Comparison of ENCODE assay signal across 8 cellular contexts in genomic region chr1:32612189-32612881, GRCh38. TPM values are rescaled to one million over a fixed set of nuclear protein-coding genes. Genes with fewer than 3 reads are reported as not detected.
DNase-seq lines count a peak whose midpoint lies in the region; ATAC-seq, FAIRE-seq and TF ChIP-seq lines count a peak whose summit lies in the region.

No MANE protein-coding gene starts in this region.

- H3K79me2 ChIP-seq in GM12878 (ENCODE audit: control insufficient read depth, insufficient read depth, low read length) (no peaks in the 10 kb centered on the region), hepatocyte (no peaks in the 10 kb centered on the region)

- ATAC-seq in GM19372 (IDR thresholded peaks at IDR 0.05; ENCODE audit: low read depth, unreplicated experiment) (peak; percentile 96), GM12878 (peak; percentile 99), psoas muscle (peak; percentile 100)

- H3K9me3 ChIP-seq in BE2C = no peaks in the 10 kb centered on the region
- H3K9me3 ChIP-seq in GM12878 (replicated peaks; ENCODE audit: control insufficient read depth, insufficient read depth, low read length) = no peaks in the 10 kb centered on the region
- no peaks in the 10 kb centered on the region for H3K9me3 ChIP-seq in hepatocyte (ENCODE audit: low read depth)
- no peaks in the 10 kb centered on the region for H3K9me3 ChIP-seq in psoas muscle

- no peaks in the 10 kb centered on the region for H3K9me2 ChIP-seq in hepatocyte (replicated peaks; ENCODE audit: insufficient read depth)

- H3K9ac ChIP-seq in GM12878 (ENCODE audit: control insufficient read depth, insufficient read depth, low read length) = peak overlapping the region; percentile 53

- H2AFZ ChIP-seq in GM12878 (ENCODE audit: control insufficient read depth, low read depth, low read length) (peak overlapping the region; percentile 87), hepatocyte (peak overlapping the region; percentile 67)

- peak; percentile 87 for DNase-seq in BE2C
- peak; percentile 47 for DNase-seq in LNCaP clone FGC (ENCODE audit: low read depth)
- peak; percentile 55 to 83 for DNase-seq in SW 1271 (lab: John Stamatoyannopoulos, UW)
- DNase-seq in GM12878 (ENCODE audit: low read depth, low spot score) = no peak
- peak; percentile 89 for DNase-seq in hepatocyte (ENCODE audit: low spot score)
- peak; percentile 91 to 95 for DNase-seq in psoas muscle
- no peak for DNase-seq in NOMO-1 (lab: John Stamatoyannopoulos, UW; ENCODE audit: unreplicated experiment in 2 of 2)

- POLR2A ChIA-PET in GM12878 (lab: Charles Lee) = no interaction called here

- H3K36me3 ChIP-seq in BE2C (no peaks in the 10 kb centered on the region), GM12878 (ENCODE audit: control insufficient read depth in 2 of 2, insufficient read depth in 2 of 2, low read length in 1 of 2) (no peaks in the 10 kb centered on the region), hepatocyte (replicated peaks; ENCODE audit: insufficient read depth, low read depth) (no peaks in the 10 kb centered on the region), psoas muscle (ENCODE audit: insufficient read depth in 1 of 2, low read depth in 1 of 2) (no peaks in the 10 kb centered on the region)

- 10% methylated on average over 34 of the region's 35 CpGs for whole genome bisulfite sequencing in GM12878 (ENCODE audit: insufficient coverage, insufficient replicate concordance, low lambda C conversion rate, missing lambda C conversion rate)
- WGBS in hepatocyte (ENCODE audit: low lambda C conversion rate, missing lambda C conversion rate) = 8% methylated on average over 35 of the region's 35 CpGs
- WGBS in psoas muscle, 3 donors = 3 to 7% (median 5%) methylated on average over 34 to 35 of the region's 35 CpGs

- SMC1A ChIA-PET in GM12878 (lab: Charles Lee; ENCODE audit: uncharacterized antibody, unreplicated experiment) = interaction anchor here (1.3 kb wide), 1 partner anchor 72 kb away, joined by 3 read pairs; no protein-coding TSS in a partner anchor

- H4K20me1 ChIP-seq in GM12878 (ENCODE audit: control insufficient read depth, insufficient read depth) = no peaks in the 10 kb centered on the region
- H4K20me1 ChIP-seq in hepatocyte (ENCODE audit: insufficient read depth, poor library complexity, severe bottlenecking) = no peaks in the 10 kb centered on the region

- H3K4me3 ChIP-seq in BE2C (ENCODE audit: low read depth, low read length) = peak overlapping the region; percentile 59
- peak overlapping the region; percentile 50 for H3K4me3 ChIP-seq in LNCaP clone FGC (ENCODE audit: low read depth, low read length)
- H3K4me3 ChIP-seq in GM12878 = peak overlapping the region; percentile 67
- peak overlapping the region; percentile 8 for H3K4me3 ChIP-seq in hepatocyte
- H3K4me3 ChIP-seq in psoas muscle = peak overlapping the region; percentile 78

- no TSS peak for BruUV-seq in GM12878 (replicated peaks; lab: Mats Ljungman, UMichigan)

- H3K4me2 ChIP-seq in GM12878 (ENCODE audit: control insufficient read depth, insufficient read depth) (peak overlapping the region; percentile 97), hepatocyte (peak overlapping the region; percentile 82)

- TF ChIP-seq RAD21 in GM12878 (IDR thresholded peaks at IDR 0.05; ENCODE audit: insufficient read depth, low read depth, low read length) = no peak

- no peak overlapping the region; the same call in 1 of the 2 replicates for H3K27ac ChIP-seq in GM12878 (ENCODE audit: control insufficient read depth, insufficient read depth)
- H3K27ac ChIP-seq in hepatocyte = no peak overlapping the region
- H3K27ac ChIP-seq in psoas muscle = peak overlapping the region; percentile 78

- RAD21 ChIA-PET in GM12878 (lab: Charles Lee; ENCODE audit: unreplicated experiment) = interaction anchor here (1.1 to 1.5 kb wide), 2 partner anchors 15 to 34 kb away, joined by 3 to 4 read pairs; no protein-coding TSS in a partner anchor

- in situ Hi-C loops in GM12878 (cut with MboI) = no loop called here

- H3K4me1 ChIP-seq in BE2C (no peaks in the 10 kb centered on the region), GM12878 (ENCODE audit: control insufficient read depth, insufficient read depth, low read length) (peaks cover 5% of the 10 kb centered on the region; the same call in 1 of the 2 replicates), hepatocyte (ENCODE audit: insufficient read depth) (no peaks in the 10 kb centered on the region), psoas muscle (peaks cover 3% of the 10 kb centered on the region)

- peak; percentile 58 for TF ChIP-seq POLR2A in GM12878 (IDR thresholded peaks at IDR 0.05; ENCODE audit: low read depth, low read length)

- peak; percentile 77 for FAIRE-seq in GM12878 (lab: Jason Lieb, UNC)

- no peak for TF ChIP-seq EP300 in GM12878 (IDR thresholded peaks at IDR 0.05; ENCODE audit: borderline replicate concordance in 1 of 2, control insufficient read depth in 1 of 2, low read depth in 2 of 2, low read length in 2 of 2)

- TF ChIP-seq CTCF in BE2C (IDR thresholded peaks at IDR 0.05; ENCODE audit: low read depth, low read length) (peak; percentile 17; the same call in 1 of the 2 replicates), LNCaP clone FGC (IDR thresholded peaks at IDR 0.05; ENCODE audit: control insufficient read depth, extremely low read depth, insufficient read depth) (no peak), GM12878 (IDR thresholded peaks at IDR 0.05 in 2 of 3, conservative IDR thresholded peaks at IDR 0.05 in 1 of 3; ENCODE audit: control insufficient read depth in 2 of 3, extremely low read depth in 1 of 3, insufficient read depth in 1 of 3, low read depth in 3 of 3, low read length in 3 of 3) (peak; percentile 29 to 43 (median 38); a peak in 4 of 6 replicates), hepatocyte (IDR thresholded peaks at IDR 0.05; ENCODE audit: poor library complexity) (peak; percentile 19), psoas muscle (IDR thresholded peaks at IDR 0.05) (peak; percentile 17)

- CTCF ChIA-PET in GM12878 (lab: Yijun Ruan, JAX) = interaction anchor here (1.3 to 1.6 kb wide), 2 partner anchors 21 to 92 kb away, joined by 4 to 5 read pairs; no protein-coding TSS in a partner anchor

- intact Hi-C loops in GM12878 (cut with micrococcal nuclease; ENCODE audit: unreplicated experiment) (no loop called here), psoas muscle (cut with DNase I) (loop anchor here in 1 of 2 donors (5.0 kb wide), 1 partner anchor 90 kb away; no protein-coding TSS in a partner anchor)

- H3K27me3 ChIP-seq in BE2C (no peaks in the 10 kb centered on the region), GM12878 (replicated peaks in 1 of 2; ENCODE audit: control insufficient read depth in 2 of 2, insufficient read depth in 2 of 2, low read length in 1 of 2) (no peaks in the 10 kb centered on the region), hepatocyte (no peaks in the 10 kb centered on the region), psoas muscle (ENCODE audit: insufficient read depth in 3 of 3, low read length in 2 of 3) (no peaks in the 10 kb centered on the region)

TF ChIP-seq in GM12878, 131 proteins besides CTCF, POLR2A, EP300 and RAD21 (continues in another document):
- TF ChIP-seq ESRRA (IDR thresholded peaks at IDR 0.05; ENCODE audit: low read length) = no peak
- no peak for TF ChIP-seq RFX5 (IDR thresholded peaks at IDR 0.05; ENCODE audit: low read depth, low read length)
- TF ChIP-seq MEF2B (IDR thresholded peaks at IDR 0.05; ENCODE audit: partially characterized antibody, poor library complexity, severe bottlenecking) = peak; percentile 60

RNA-seq across cellular contexts. Expression of gene ZBTB8OS, which starts 38.0 kb away (rescaled TPM):
- polyA plus RNA-seq in BE2C (2012; ENCODE audit: insufficient read depth, insufficient read length, low read depth) = 23.1 TPM
- total RNA-seq in GM12878 (2013; cell fraction: nucleolus; rRNA removed) = 95.3 and 95.8 TPM in 2 replicates
- total RNA-seq in GM12878 (2014; rRNA removed) = 77.9 and 83.8 TPM in 2 replicates
- total RNA-seq in GM12878 (2014; rRNA removed; fragmentation: Illumina TruSeq; extraction: Trizol) = 144 and 146 TPM in 2 replicates
- total RNA-seq in GM12878 (2021) = 77.8 and 88.9 TPM in 2 replicates
- 228 TPM for polyA plus RNA-seq in GM12878 (2011; ENCODE audit: low read depth)
- polyA plus RNA-seq in GM12878 (2011; rRNA removed) = 131 and 193 TPM in 2 replicates
- polyA plus RNA-seq in GM12878 (2011; cell fraction: cytosol; rRNA removed) = 59.4 and 71.0 TPM in 2 replicates
- polyA plus RNA-seq in GM12878 (2011; cell fraction: nucleus; rRNA removed) = 53.0 and 53.4 TPM in 2 replicates
- 109 and 139 TPM in 2 replicates for polyA plus RNA-seq in GM12878 (2012)
- 133 and 180 TPM in 2 replicates for polyA plus RNA-seq in GM12878 (2014; fragmentation: Illumina TruSeq; extraction: Trizol)
- polyA plus RNA-seq in GM12878 (2014; fragmentation: Nextera tagmentation; extraction: Ambion mirVana) = 100 to 1,000 TPM; 294 to 350 TPM
- polyA plus RNA-seq in GM12878 (2014; rRNA removed) = 123 and 150 TPM in 2 replicates
- polyA plus RNA-seq in GM12878 (2016; fragmentation: Nextera tagmentation; extraction: Ambion mirVana) = 100 to 1,000 TPM; 137 to 140 TPM
- polyA minus RNA-seq in GM12878 (2011; rRNA and poly(A)+ RNA removed) = 21.7 and 34.6 TPM in 2 replicates
- polyA minus RNA-seq in GM12878 (2011; cell fraction: cytosol; rRNA and poly(A)+ RNA removed) = 12.8 and 13.6 TPM in 2 replicates
- polyA minus RNA-seq in GM12878 (2011; cell fraction: nucleus; rRNA and poly(A)+ RNA removed) = 10.4 and 16.4 TPM in 2 replicates
- 65.1 and 70.1 TPM in 2 replicates for total RNA-seq in hepatocyte
- 62.7 and 64.6 TPM in 2 replicates for polyA plus RNA-seq in hepatocyte
- total RNA-seq in psoas muscle = 10 to 100 TPM; 25.3 to 38.5 (median 29.4) TPM
- 10 to 100 TPM; 42.9 to 76.4 (median 47.6) TPM for polyA plus RNA-seq in psoas muscle

RNA-seq across cellular contexts. Expression of gene RBBP4, which starts 38.7 kb away (rescaled TPM):
- polyA plus RNA-seq in BE2C (2012; ENCODE audit: insufficient read depth, insufficient read length, low read depth) = 121 TPM
- 185 and 189 TPM in 2 replicates for total RNA-seq in GM12878 (2013; cell fraction: nucleolus; rRNA removed)
- total RNA-seq in GM12878 (2014; rRNA removed) (156 and 165 TPM in 2 replicates), GM12878 (2014; rRNA removed; fragmentation: Illumina TruSeq; extraction: Trizol) (194 TPM in 2 replicates), GM12878 (2021) (290 and 303 TPM in 2 replicates), hepatocyte (139 and 147 TPM in 2 replicates), psoas muscle (10 to 100 TPM; 66.3 to 87.8 (median 85.1) TPM)
- polyA plus RNA-seq in GM12878 (2011; ENCODE audit: low read depth) = 131 TPM
- polyA plus RNA-seq in GM12878 (2011; rRNA removed) (228 and 250 TPM in 2 replicates), GM12878 (2014; fragmentation: Illumina TruSeq; extraction: Trizol) (237 and 297 TPM in 2 replicates), GM12878 (2014; fragmentation: Nextera tagmentation; extraction: Ambion mirVana) (100 to 1,000 TPM; 120 to 234 TPM), GM12878 (2014; rRNA removed) (169 and 177 TPM in 2 replicates), GM12878 (2016; fragmentation: Nextera tagmentation; extraction: Ambion mirVana) (100 to 1,000 TPM; 342 to 357 TPM), hepatocyte (167 and 177 TPM in 2 replicates), psoas muscle (10 to 100 TPM; 29.5 to 59.7 (median 46.6) TPM)
- 127 and 135 TPM in 2 replicates for polyA plus RNA-seq in GM12878 (2011; cell fraction: cytosol; rRNA removed)
- 156 and 168 TPM in 2 replicates for polyA plus RNA-seq in GM12878 (2011; cell fraction: nucleus; rRNA removed)
- 143 and 197 TPM in 2 replicates for polyA plus RNA-seq in GM12878 (2012)
- 209 and 276 TPM in 2 replicates for polyA minus RNA-seq in GM12878 (2011; rRNA and poly(A)+ RNA removed)
- polyA minus RNA-seq in GM12878 (2011; cell fraction: cytosol; rRNA and poly(A)+ RNA removed) = 110 TPM in 2 replicates
- 73.5 and 94.8 TPM in 2 replicates for polyA minus RNA-seq in GM12878 (2011; cell fraction: nucleus; rRNA and poly(A)+ RNA removed)

Comparison
In these comparisons a context has a peak if more than half of its experiments do, and no peak if none do; other contexts are left out.
1. DNase-seq: peak in BE2C (single experiment), LNCaP clone FGC (single experiment), SW 1271 (2 of 2), hepatocyte (single experiment) and psoas muscle (2 of 2); none in GM12878 (single experiment) and NOMO-1 (0 of 2).
2. H3K4me3 ChIP-seq: peak in every context shown above with its lines; median percentile 78 in psoas muscle; 67 in GM12878; 59 in BE2C; 50 in LNCaP clone FGC; 8 in hepatocyte.
3. Peak in every context shown above with its lines, with median percentiles within 50 percentile points of each other: ATAC-seq.